In genomic region chr12:54201001-54201794, GRCh38 we compare ENCODE assay signal across 8 cellular contexts. TPM values are rescaled to one million over a fixed set of nuclear protein-coding genes. Genes with fewer than 3 reads are reported as not detected.
DNase-seq lines count a peak whose midpoint lies in the region; ATAC-seq, FAIRE-seq and TF ChIP-seq lines count a peak whose summit lies in the region.

No MANE protein-coding gene starts in this region.

- no peaks in the 10 kb centered on the region for H3K9me2 ChIP-seq in Karpas-422 (replicated peaks; ENCODE audit: insufficient read depth, low read length)

- no peaks in the 10 kb centered on the region for H3K9me3 Mint-ChIP-seq in activated T-cell treated with anti-CD3 and anti-CD28 coated beads, Interleukin-2, amount 50 U/mL, for 72 hours
- H3K9me3 Mint-ChIP-seq in type B pancreatic cell = no peaks in the 10 kb centered on the region

- H3K9me3 ChIP-seq in Karpas-422 (ENCODE audit: low read length) = no peaks in the 10 kb centered on the region

- no peak overlapping the region for H2AFZ ChIP-seq in Karpas-422 (ENCODE audit: low read length)

- no peaks in the 10 kb centered on the region for H3K79me2 ChIP-seq in Karpas-422 (ENCODE audit: low read length)

- H3K27ac Mint-ChIP-seq in activated T-cell treated with anti-CD3 and anti-CD28 coated beads, Interleukin-2, amount 50 U/mL, for 72 hours = no peak overlapping the region
- H3K27ac Mint-ChIP-seq in type B pancreatic cell = no peak overlapping the region

- no peak overlapping the region for H3K4me2 ChIP-seq in Karpas-422 (ENCODE audit: low read depth, low read length, poor library complexity, severe bottlenecking)

- H3K27ac ChIP-seq in Karpas-422 (ENCODE audit: low read length) = no peak overlapping the region

- H3K4me1 Mint-ChIP-seq in activated T-cell treated with anti-CD3 and anti-CD28 coated beads, Interleukin-2, amount 50 U/mL, for 72 hours (ENCODE audit: low read depth) = no peaks in the 10 kb centered on the region
- H3K4me1 Mint-ChIP-seq in type B pancreatic cell (ENCODE audit: unreplicated experiment) = peaks cover 26% of the 10 kb centered on the region

- peaks cover 70% of the 10 kb centered on the region for H3K27me3 Mint-ChIP-seq in activated T-cell treated with anti-CD3 and anti-CD28 coated beads, Interleukin-2, amount 50 U/mL, for 72 hours (ENCODE audit: low read depth)
- H3K27me3 Mint-ChIP-seq in type B pancreatic cell = peaks cover 32% of the 10 kb centered on the region

- DNase-seq in Karpas-422 (peak; percentile 90), RCC 7860 (ENCODE audit: low spot score) (peak; percentile 49), fibroblast of peridontal ligament (ENCODE audit: extremely low read depth) (peak; percentile 72), occipital lobe (lab: John Stamatoyannopoulos, UW) (peak; percentile 23), type B pancreatic cell (ENCODE audit: extremely low spot score, unreplicated experiment) (peak; percentile 85)
- DNase-seq in activated T-cell treated with anti-CD3 and anti-CD28 coated beads, Interleukin-2, amount 50 U/mL, for 72 hours = peak; percentile 66 to 68

- no peaks in the 10 kb centered on the region for H3K36me3 Mint-ChIP-seq in activated T-cell treated with anti-CD3 and anti-CD28 coated beads, Interleukin-2, amount 50 U/mL, for 72 hours (ENCODE audit: insufficient read depth in 2 of 2)
- H3K36me3 Mint-ChIP-seq in type B pancreatic cell = no peaks in the 10 kb centered on the region

- H3K4me3 ChIP-seq in Karpas-422 (ENCODE audit: low read length) = no peak overlapping the region

- peak; percentile 98 for TF ChIP-seq CTCF in GM12874 (IDR thresholded peaks at IDR 0.05; ENCODE audit: insufficient read depth, low read depth, low read length)
- TF ChIP-seq CTCF in type B pancreatic cell (conservative IDR thresholded peaks at IDR 0.05) = peak; percentile 99

- no peak for FAIRE-seq in RCC 7860 (lab: Jason Lieb, UNC)

- no peak overlapping the region for H3K9ac ChIP-seq in Karpas-422 (ENCODE audit: low read length)

- no peaks in the 10 kb centered on the region for H3K36me3 ChIP-seq in Karpas-422 (ENCODE audit: insufficient read depth, low read length)

- H3K4me1 ChIP-seq in Karpas-422 (ENCODE audit: low read length) = peaks cover 31% of the 10 kb centered on the region

- no peaks in the 10 kb centered on the region for H4K20me1 ChIP-seq in Karpas-422 (ENCODE audit: insufficient read depth, low read depth, low read length)

- H3K27me3 ChIP-seq in Karpas-422 (ENCODE audit: low read length) = no peaks in the 10 kb centered on the region

- no peak overlapping the region for H3K4me3 Mint-ChIP-seq in activated T-cell treated with anti-CD3 and anti-CD28 coated beads, Interleukin-2, amount 50 U/mL, for 72 hours
- peak overlapping the region; percentile 54 for H3K4me3 Mint-ChIP-seq in type B pancreatic cell

- peak; percentile 87 to 91 for ATAC-seq in activated T-cell treated with anti-CD3 and anti-CD28 coated beads, Interleukin-2, amount 50 U/mL, for 72 hours (replicated peaks in 1 of 2)
- no peak for ATAC-seq in GM18861 (IDR thresholded peaks at IDR 0.05; ENCODE audit: unreplicated experiment)

RNA-seq across cellular contexts. Expression of gene SMUG1, which starts 12.4 kb away (rescaled TPM):
- 39.8 and 43.3 TPM in 2 replicates for total RNA-seq in Karpas-422 (2014; rRNA removed; shearing (Covaris generic); ENCODE audit: low replicate concordance)
- 10 to 100 TPM; 21.4 to 24.9 TPM for total RNA-seq in activated T-cell treated with anti-CD3 and anti-CD28 coated beads, Interleukin-2, amount 50 U/mL, for 72 hours
- total RNA-seq in occipital lobe (42.0 TPM), type B pancreatic cell (ENCODE audit: low replicate concordance) (48.3 and 52.5 TPM in 2 replicates)

Comparison
In these comparisons a context has a peak if more than half of its experiments do, and no peak if none do; other contexts are left out.
1. DNase-seq: peak in every context shown above with its lines; median percentile 90 in Karpas-422; 85 in type B pancreatic cell; 72 in fibroblast of peridontal ligament; 67 in activated T-cell treated with anti-CD3 and anti-CD28 coated beads, Interleukin-2, amount 50 U/mL, for 72 hours; 49 in RCC 7860; 23 in occipital lobe.